Comparison of ENCODE assay signal across 1 cellular context in genomic region chr9:124506931-124507879, GRCh38.
TF ChIP-seq lines count a peak whose summit lies in the region.

NR5A1 (minus strand) TSS chr9:124507399; CDS start chr9:124503395, 4,004 bp downstream.

TF ChIP-seq in HepG2, 621 proteins besides CTCF, POLR2A, EP300 and RAD21 (continued from another document and continues in another):
- TF ChIP-seq, protein P1, sequence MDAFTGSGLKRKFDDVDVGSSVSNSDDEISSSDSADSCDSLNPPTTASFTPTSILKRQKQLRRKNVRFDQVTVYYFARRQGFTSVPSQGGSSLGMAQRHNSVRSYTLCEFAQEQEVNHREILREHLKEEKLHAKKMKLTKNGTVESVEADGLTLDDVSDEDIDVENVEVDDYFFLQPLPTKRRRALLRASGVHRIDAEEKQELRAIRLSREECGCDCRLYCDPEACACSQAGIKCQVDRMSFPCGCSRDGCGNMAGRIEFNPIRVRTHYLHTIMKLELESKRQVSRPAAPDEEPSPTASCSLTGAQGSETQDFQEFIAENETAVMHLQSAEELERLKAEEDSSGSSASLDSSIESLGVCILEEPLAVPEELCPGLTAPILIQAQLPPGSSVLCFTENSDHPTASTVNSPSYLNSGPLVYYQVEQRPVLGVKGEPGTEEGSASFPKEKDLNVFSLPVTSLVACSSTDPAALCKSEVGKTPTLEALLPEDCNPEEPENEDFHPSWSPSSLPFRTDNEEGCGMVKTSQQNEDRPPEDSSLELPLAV (CRISPR knock-in tag; conservative IDR thresholded peaks at IDR 0.05; ENCODE audit: low read depth) = no peak
- TF ChIP-seq SAP130 (CRISPR knock-in tag; IDR thresholded peaks at IDR 0.05; ENCODE audit: low read depth) (no peak), NFYC (CRISPR knock-in tag; IDR thresholded peaks at IDR 0.05) (peak; percentile 69), SP1 (IDR thresholded peaks at IDR 0.05) (no peak), SP1 (CRISPR knock-in tag; IDR thresholded peaks at IDR 0.05) (no peak; the same call in 1 of the 2 replicates), RCOR2 (CRISPR knock-in tag; IDR thresholded peaks at IDR 0.05) (no peak; the same call in none of the 2 replicates), CBFB (CRISPR knock-in tag; IDR thresholded peaks at IDR 0.05) (peak; percentile 38), NFATC3 (CRISPR knock-in tag; IDR thresholded peaks at IDR 0.05) (no peak), JDP2 (CRISPR knock-in tag; IDR thresholded peaks at IDR 0.05; ENCODE audit: borderline replicate concordance) (no peak), HOXA3 (CRISPR knock-in tag; IDR thresholded peaks at IDR 0.05) (peak; percentile 16; the same call in 1 of the 2 replicates), SOX5 (CRISPR knock-in tag; IDR thresholded peaks at IDR 0.05; ENCODE audit: borderline replicate concordance) (no peak), AHR (CRISPR knock-in tag; IDR thresholded peaks at IDR 0.05) (peak; percentile 36; the same call in 1 of the 2 replicates), ZNF564 (CRISPR knock-in tag; IDR thresholded peaks at IDR 0.05) (peak; percentile 34; the same call in 1 of the 2 replicates), WIZ (CRISPR knock-in tag; IDR thresholded peaks at IDR 0.05) (no peak; the same call in 1 of the 2 replicates), STAG1 (CRISPR knock-in tag; IDR thresholded peaks at IDR 0.05) (no peak), EZH2 (conservative IDR thresholded peaks at IDR 0.05; ENCODE audit: low read depth, low read length) (no peak), PAXIP1 (CRISPR knock-in tag; conservative IDR thresholded peaks at IDR 0.05) (peak; percentile 13; the same call in 1 of the 2 replicates), RBAK (CRISPR knock-in tag; IDR thresholded peaks at IDR 0.05) (no peak), ZNF629 (CRISPR knock-in tag; conservative IDR thresholded peaks at IDR 0.05) (no peak), RBM39 (IDR thresholded peaks at IDR 0.05; ENCODE audit: low read depth, low read length, poor library complexity, severe bottlenecking) (peak; percentile 59), ASH2L (IDR thresholded peaks at IDR 0.05; ENCODE audit: insufficient read length, low read depth, low read length) (peak; percentile 51), ZNF891 (CRISPR knock-in tag; IDR thresholded peaks at IDR 0.05) (peak; percentile 62; the same call in 1 of the 2 replicates), SNAPC4 (CRISPR knock-in tag; IDR thresholded peaks at IDR 0.05) (no peak), ZNF841 (CRISPR knock-in tag; IDR thresholded peaks at IDR 0.05; ENCODE audit: borderline replicate concordance) (no peak), XBP1 (CRISPR knock-in tag; IDR thresholded peaks at IDR 0.05) (no peak), ZNF614 (CRISPR knock-in tag; IDR thresholded peaks at IDR 0.05; ENCODE audit: borderline replicate concordance) (peak; percentile 68; the same call in 1 of the 2 replicates), ZNF556 (CRISPR knock-in tag; IDR thresholded peaks at IDR 0.05; ENCODE audit: borderline replicate concordance) (no peak), NFIC (IDR thresholded peaks at IDR 0.05; ENCODE audit: low read length) (no peak), ZNF780A (CRISPR knock-in tag; IDR thresholded peaks at IDR 0.05) (no peak), ATF7 (IDR thresholded peaks at IDR 0.05) (no peak), ATF7 (CRISPR knock-in tag; IDR thresholded peaks at IDR 0.05) (no peak), ZNF879 (CRISPR knock-in tag; IDR thresholded peaks at IDR 0.05) (no peak), ZNF343 (CRISPR knock-in tag; IDR thresholded peaks at IDR 0.05) (no peak), KDM3A (CRISPR knock-in tag; IDR thresholded peaks at IDR 0.05; ENCODE audit: low read depth) (peak; percentile 82; the same call in 1 of the 2 replicates), PHF21A (CRISPR knock-in tag; IDR thresholded peaks at IDR 0.05) (peak; percentile 34; the same call in 1 of the 2 replicates), ZNF737 (CRISPR knock-in tag; IDR thresholded peaks at IDR 0.05; ENCODE audit: borderline replicate concordance) (peak; percentile 43; the same call in 1 of the 2 replicates), ZNF501 (CRISPR knock-in tag; IDR thresholded peaks at IDR 0.05) (no peak; the same call in 1 of the 2 replicates), ZFP82 (CRISPR knock-in tag; IDR thresholded peaks at IDR 0.05; ENCODE audit: borderline replicate concordance) (peak; percentile 73; the same call in 1 of the 2 replicates), SRY (CRISPR knock-in tag; IDR thresholded peaks at IDR 0.05) (0 out of 2 replicates have a peak, but pooled peaks have one; percentile 27), ZKSCAN8 (CRISPR knock-in tag; IDR thresholded peaks at IDR 0.05; ENCODE audit: borderline replicate concordance) (no peak), RARG (CRISPR knock-in tag; IDR thresholded peaks at IDR 0.05; ENCODE audit: low read depth) (0 out of 2 replicates have a peak, but pooled peaks have one; percentile 35)
- TF ChIP-seq, protein P2, sequence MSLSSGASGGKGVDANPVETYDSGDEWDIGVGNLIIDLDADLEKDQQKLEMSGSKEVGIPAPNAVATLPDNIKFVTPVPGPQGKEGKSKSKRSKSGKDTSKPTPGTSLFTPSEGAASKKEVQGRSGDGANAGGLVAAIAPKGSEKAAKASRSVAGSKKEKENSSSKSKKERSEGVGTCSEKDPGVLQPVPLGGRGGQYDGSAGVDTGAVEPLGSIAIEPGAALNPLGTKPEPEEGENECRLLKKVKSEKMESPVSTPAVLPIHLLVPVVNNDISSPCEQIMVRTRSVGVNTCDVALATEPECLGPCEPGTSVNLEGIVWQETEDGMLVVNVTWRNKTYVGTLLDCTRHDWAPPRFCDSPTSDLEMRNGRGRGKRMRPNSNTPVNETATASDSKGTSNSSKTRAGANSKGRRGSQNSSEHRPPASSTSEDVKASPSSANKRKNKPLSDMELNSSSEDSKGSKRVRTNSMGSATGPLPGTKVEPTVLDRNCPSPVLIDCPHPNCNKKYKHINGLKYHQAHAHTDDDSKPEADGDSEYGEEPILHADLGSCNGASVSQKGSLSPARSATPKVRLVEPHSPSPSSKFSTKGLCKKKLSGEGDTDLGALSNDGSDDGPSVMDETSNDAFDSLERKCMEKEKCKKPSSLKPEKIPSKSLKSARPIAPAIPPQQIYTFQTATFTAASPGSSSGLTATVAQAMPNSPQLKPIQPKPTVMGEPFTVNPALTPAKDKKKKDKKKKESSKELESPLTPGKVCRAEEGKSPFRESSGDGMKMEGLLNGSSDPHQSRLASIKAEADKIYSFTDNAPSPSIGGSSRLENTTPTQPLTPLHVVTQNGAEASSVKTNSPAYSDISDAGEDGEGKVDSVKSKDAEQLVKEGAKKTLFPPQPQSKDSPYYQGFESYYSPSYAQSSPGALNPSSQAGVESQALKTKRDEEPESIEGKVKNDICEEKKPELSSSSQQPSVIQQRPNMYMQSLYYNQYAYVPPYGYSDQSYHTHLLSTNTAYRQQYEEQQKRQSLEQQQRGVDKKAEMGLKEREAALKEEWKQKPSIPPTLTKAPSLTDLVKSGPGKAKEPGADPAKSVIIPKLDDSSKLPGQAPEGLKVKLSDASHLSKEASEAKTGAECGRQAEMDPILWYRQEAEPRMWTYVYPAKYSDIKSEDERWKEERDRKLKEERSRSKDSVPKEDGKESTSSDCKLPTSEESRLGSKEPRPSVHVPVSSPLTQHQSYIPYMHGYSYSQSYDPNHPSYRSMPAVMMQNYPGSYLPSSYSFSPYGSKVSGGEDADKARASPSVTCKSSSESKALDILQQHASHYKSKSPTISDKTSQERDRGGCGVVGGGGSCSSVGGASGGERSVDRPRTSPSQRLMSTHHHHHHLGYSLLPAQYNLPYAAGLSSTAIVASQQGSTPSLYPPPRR (CRISPR knock-in tag; IDR thresholded peaks at IDR 0.05; ENCODE audit: borderline replicate concordance) = peak; percentile 25; the same call in 1 of the 2 replicates
- TF ChIP-seq, protein P3, sequence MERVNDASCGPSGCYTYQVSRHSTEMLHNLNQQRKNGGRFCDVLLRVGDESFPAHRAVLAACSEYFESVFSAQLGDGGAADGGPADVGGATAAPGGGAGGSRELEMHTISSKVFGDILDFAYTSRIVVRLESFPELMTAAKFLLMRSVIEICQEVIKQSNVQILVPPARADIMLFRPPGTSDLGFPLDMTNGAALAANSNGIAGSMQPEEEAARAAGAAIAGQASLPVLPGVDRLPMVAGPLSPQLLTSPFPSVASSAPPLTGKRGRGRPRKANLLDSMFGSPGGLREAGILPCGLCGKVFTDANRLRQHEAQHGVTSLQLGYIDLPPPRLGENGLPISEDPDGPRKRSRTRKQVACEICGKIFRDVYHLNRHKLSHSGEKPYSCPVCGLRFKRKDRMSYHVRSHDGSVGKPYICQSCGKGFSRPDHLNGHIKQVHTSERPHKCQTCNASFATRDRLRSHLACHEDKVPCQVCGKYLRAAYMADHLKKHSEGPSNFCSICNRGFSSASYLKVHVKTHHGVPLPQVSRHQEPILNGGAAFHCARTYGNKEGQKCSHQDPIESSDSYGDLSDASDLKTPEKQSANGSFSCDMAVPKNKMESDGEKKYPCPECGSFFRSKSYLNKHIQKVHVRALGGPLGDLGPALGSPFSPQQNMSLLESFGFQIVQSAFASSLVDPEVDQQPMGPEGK (CRISPR knock-in tag; IDR thresholded peaks at IDR 0.05) = peak; percentile 97
- TF ChIP-seq, protein P4, sequence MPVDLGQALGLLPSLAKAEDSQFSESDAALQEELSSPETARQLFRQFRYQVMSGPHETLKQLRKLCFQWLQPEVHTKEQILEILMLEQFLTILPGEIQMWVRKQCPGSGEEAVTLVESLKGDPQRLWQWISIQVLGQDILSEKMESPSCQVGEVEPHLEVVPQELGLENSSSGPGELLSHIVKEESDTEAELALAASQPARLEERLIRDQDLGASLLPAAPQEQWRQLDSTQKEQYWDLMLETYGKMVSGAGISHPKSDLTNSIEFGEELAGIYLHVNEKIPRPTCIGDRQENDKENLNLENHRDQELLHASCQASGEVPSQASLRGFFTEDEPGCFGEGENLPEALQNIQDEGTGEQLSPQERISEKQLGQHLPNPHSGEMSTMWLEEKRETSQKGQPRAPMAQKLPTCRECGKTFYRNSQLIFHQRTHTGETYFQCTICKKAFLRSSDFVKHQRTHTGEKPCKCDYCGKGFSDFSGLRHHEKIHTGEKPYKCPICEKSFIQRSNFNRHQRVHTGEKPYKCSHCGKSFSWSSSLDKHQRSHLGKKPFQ (CRISPR knock-in tag; IDR thresholded peaks at IDR 0.05; ENCODE audit: insufficient replicate concordance) = peak; percentile 67
- TF ChIP-seq, protein P5, sequence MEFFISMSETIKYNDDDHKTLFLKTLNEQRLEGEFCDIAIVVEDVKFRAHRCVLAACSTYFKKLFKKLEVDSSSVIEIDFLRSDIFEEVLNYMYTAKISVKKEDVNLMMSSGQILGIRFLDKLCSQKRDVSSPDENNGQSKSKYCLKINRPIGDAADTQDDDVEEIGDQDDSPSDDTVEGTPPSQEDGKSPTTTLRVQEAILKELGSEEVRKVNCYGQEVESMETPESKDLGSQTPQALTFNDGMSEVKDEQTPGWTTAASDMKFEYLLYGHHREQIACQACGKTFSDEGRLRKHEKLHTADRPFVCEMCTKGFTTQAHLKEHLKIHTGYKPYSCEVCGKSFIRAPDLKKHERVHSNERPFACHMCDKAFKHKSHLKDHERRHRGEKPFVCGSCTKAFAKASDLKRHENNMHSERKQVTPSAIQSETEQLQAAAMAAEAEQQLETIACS (CRISPR knock-in tag; IDR thresholded peaks at IDR 0.05) = no peak
